In the genomic region with DNA sequence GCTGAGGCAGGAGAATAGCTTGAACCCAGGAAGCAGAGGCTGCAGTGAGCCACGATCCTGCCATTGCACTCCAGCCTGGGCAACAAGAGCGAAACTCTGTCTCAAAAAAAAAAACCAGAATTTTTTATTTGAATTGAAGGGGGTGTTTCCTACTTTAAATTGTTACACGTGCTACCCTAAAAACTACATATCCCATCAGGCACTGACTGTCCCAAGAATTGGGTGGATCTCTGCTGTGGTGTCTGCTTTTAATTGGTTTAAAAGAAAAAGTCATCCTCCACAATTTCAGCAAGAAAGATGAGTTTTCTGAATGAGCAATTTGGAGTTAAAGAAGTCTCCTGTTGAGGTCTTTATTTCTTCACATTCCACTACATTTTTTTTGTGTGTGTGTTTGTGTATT, we compare ENCODE assay signal across 9 cellular contexts. TPM values are rescaled to one million over a fixed set of nuclear protein-coding genes. Genes with fewer than 3 reads are reported as not detected.
A peak's percentile ranks its signal among the peaks of the same experiment; 100 is the strongest.
DNase-seq lines count a peak whose midpoint lies in the region; ATAC-seq, FAIRE-seq and TF ChIP-seq lines count a peak whose summit lies in the region.
"Had no signal": no experiment of that assay in that cellular context is flagged by ENCODE, and none has a peak within 500 bp of the region (broad histone marks: within the 10 kb centered on the region; RNA-seq: fewer than 3 reads in every experiment).

No MANE protein-coding gene starts in this region.

- H3K4me3 Mint-ChIP-seq in activated CD8-positive, alpha-beta T cell treated with anti-CD3 and anti-CD28 coated beads for 36 hours = peak overlapping the region; percentile 96

- DNase-seq in stimulated activated CD4-positive, alpha-beta T cell treated with anti-CD3 and anti-CD28 coated beads, Interleukin-4, amount 100 ng/mL, for 24 hours = peak; percentile 15
- no peak for DNase-seq in stimulated activated CD4-positive, alpha-beta T cell treated with anti-CD3 and anti-CD28 coated beads, Interleukin-2, amount 100 ng/mL, for 48 hours
- peak; percentile 26 for DNase-seq in activated CD8-positive, alpha-beta T cell treated with anti-CD3 and anti-CD28 coated beads for 36 hours
- DNase-seq in hepatic stellate cell (ENCODE audit: low spot score) = peak; percentile 31
- DNase-seq in medulla oblongata (ENCODE audit: extremely low spot score) = no peak
- no peak for DNase-seq in GM12891 (ENCODE audit: insufficient read length, low spot score)
- DNase-seq in NCI-H2227 treated with DMSO at 0.1 percent for 48 hours (lab: John Stamatoyannopoulos, UW) = no peak

- no peak for TF ChIP-seq CTCF in activated CD8-positive, alpha-beta T cell treated with anti-CD3 and anti-CD28 coated beads for 36 hours (IDR thresholded peaks at IDR 0.05)

- FAIRE-seq in GM12891 (lab: Jason Lieb, UNC) = no peak

- H3K27me3 Mint-ChIP-seq in activated CD8-positive, alpha-beta T cell treated with anti-CD3 and anti-CD28 coated beads for 36 hours = no peaks in the 10 kb centered on the region

- H3K36me3 Mint-ChIP-seq in activated CD8-positive, alpha-beta T cell treated with anti-CD3 and anti-CD28 coated beads for 36 hours (ENCODE audit: low read depth) = peaks cover 37% of the 10 kb centered on the region

- no peaks in the 10 kb centered on the region for H3K9me3 Mint-ChIP-seq in activated CD8-positive, alpha-beta T cell treated with anti-CD3 and anti-CD28 coated beads for 36 hours

- intact Hi-C loops in activated CD8-positive, alpha-beta T cell treated with anti-CD3 and anti-CD28 coated beads for 36 hours (cut with micrococcal nuclease) = no loop called here

- peak; percentile 15 for ATAC-seq in activated CD8-positive, alpha-beta T cell treated with anti-CD3 and anti-CD28 coated beads for 36 hours
- ATAC-seq in HG02938 (IDR thresholded peaks at IDR 0.05; ENCODE audit: unreplicated experiment) = no peak
- ATAC-seq: sciatic nerve had no signal

- peaks cover 39% of the 10 kb centered on the region for H3K4me1 Mint-ChIP-seq in activated CD8-positive, alpha-beta T cell treated with anti-CD3 and anti-CD28 coated beads for 36 hours (ENCODE audit: low read depth)

- TF ChIP-seq POLR2A in GM12891 (IDR thresholded peaks at IDR 0.05; ENCODE audit: low read depth, low read length) = no peak

- peak overlapping the region; percentile 85 for H3K27ac Mint-ChIP-seq in activated CD8-positive, alpha-beta T cell treated with anti-CD3 and anti-CD28 coated beads for 36 hours

- POLR2A ChIA-PET in activated CD8-positive, alpha-beta T cell treated with anti-CD3 and anti-CD28 coated beads for 36 hours (lab: Charles Lee) = interaction anchor here (0.9 to 1.8 kb wide), 2 partner anchors 8 to 79 kb away, joined by 3 to 5 read pairs; no protein-coding TSS in a partner anchor

- CTCF ChIA-PET in activated CD8-positive, alpha-beta T cell treated with anti-CD3 and anti-CD28 coated beads for 36 hours (lab: Charles Lee) = interaction anchor here (1.5 kb wide), 1 partner anchor 308 kb away, joined by 4 read pairs; no protein-coding TSS in a partner anchor

TF ChIP-seq in GM12891, 5 proteins besides CTCF, POLR2A, EP300 and RAD21:
- TF ChIP-seq TAF1 (IDR thresholded peaks at IDR 0.05; ENCODE audit: low read depth, low read length) = no peak
- no peak for TF ChIP-seq PAX5 (IDR thresholded peaks at IDR 0.05; ENCODE audit: insufficient read depth, low read length, severe bottlenecking)
- no peak for TF ChIP-seq SPI1 (IDR thresholded peaks at IDR 0.05; ENCODE audit: low read depth, low read length)
- TF ChIP-seq POU2F2 (IDR thresholded peaks at IDR 0.05; ENCODE audit: low read depth, low read length) = no peak
- no peak for TF ChIP-seq POLR2AphosphoS5 (IDR thresholded peaks at IDR 0.05; ENCODE audit: low read depth, low read length)

RNA-seq across cellular contexts. Expression of a gene that starts 2.1 kb away (rescaled TPM):
- 100 to 1,000 TPM; 213 to 241 TPM for total RNA-seq in activated CD8-positive, alpha-beta T cell treated with anti-CD3 and anti-CD28 coated beads for 36 hours
- polyA plus RNA-seq in GM12891 (2012; ENCODE audit: low read depth, missing spikeins) = 155 TPM

RNA-seq across cellular contexts. Expression of a gene that starts 28.4 kb away (rescaled TPM):
- total RNA-seq in activated CD8-positive, alpha-beta T cell treated with anti-CD3 and anti-CD28 coated beads for 36 hours = 1 to 10 TPM; 2.3 to 2.4 TPM
- polyA plus RNA-seq in GM12891 (2012; ENCODE audit: low read depth, missing spikeins) = 17.9 TPM

RNA-seq across cellular contexts. Expression of a gene that starts 43.7 kb away (rescaled TPM):
- 100 to 1,000 TPM; 775 to 810 TPM for total RNA-seq in activated CD8-positive, alpha-beta T cell treated with anti-CD3 and anti-CD28 coated beads for 36 hours
- polyA plus RNA-seq in GM12891 (2012; ENCODE audit: low read depth, missing spikeins) = 1,476 TPM

RNA-seq across cellular contexts. Expression of a gene that starts 51.6 kb away (rescaled TPM):
- total RNA-seq in activated CD8-positive, alpha-beta T cell treated with anti-CD3 and anti-CD28 coated beads for 36 hours = under 1 TPM in 1 of 2 experiments, not detected in 1; 0.09 TPM
- polyA plus RNA-seq in GM12891 (2012; ENCODE audit: low read depth, missing spikeins) = not detected

RNA-seq across cellular contexts. Expression of a gene that starts 52.0 kb away (rescaled TPM):
- total RNA-seq in activated CD8-positive, alpha-beta T cell treated with anti-CD3 and anti-CD28 coated beads for 36 hours = 10 to 100 TPM; 15.5 to 16.1 TPM
- 10.4 TPM for polyA plus RNA-seq in GM12891 (2012; ENCODE audit: low read depth, missing spikeins)

Comparison
In these comparisons a context has a peak if more than half of its experiments do, and no peak if none do; other contexts are left out.
1. DNase-seq: peak in stimulated activated CD4-positive, alpha-beta T cell treated with anti-CD3 and anti-CD28 coated beads, Interleukin-4, amount 100 ng/mL, for 24 hours (single experiment), activated CD8-positive, alpha-beta T cell treated with anti-CD3 and anti-CD28 coated beads for 36 hours (single experiment) and hepatic stellate cell (single experiment); none in stimulated activated CD4-positive, alpha-beta T cell treated with anti-CD3 and anti-CD28 coated beads, Interleukin-2, amount 100 ng/mL, for 48 hours (0 of 2), medulla oblongata (single experiment), GM12891 (single experiment) and NCI-H2227 treated with DMSO at 0.1 percent for 48 hours (single experiment).